Comparison of ENCODE assay signal across 2 cellular contexts in genomic region chr2:47185098-47185497, GRCh38. TPM values are rescaled to one million over a fixed set of nuclear protein-coding genes. Genes with fewer than 3 reads are reported as not detected.
"Had no signal": no experiment of that assay in that cellular context is flagged by ENCODE, and none has a peak within 500 bp of the region (broad histone marks: within the 10 kb centered on the region; RNA-seq: fewer than 3 reads in every experiment).

No MANE protein-coding gene starts in this region.

RNA-seq across cellular contexts. Expression of gene STPG4, which starts 30.0 kb away (rescaled TPM):
- total RNA-seq: MCF 10A, NCI-H460 had no signal
